ENCODE assay signal across 9 cellular contexts in genomic region chr2:40364143-40364903, GRCh38.
DNase-seq lines count a peak whose midpoint lies in the region; ATAC-seq and TF ChIP-seq lines count a peak whose summit lies in the region.
"Had no signal": no experiment of that assay in that cellular context is flagged by ENCODE, and none has a peak within 500 bp of the region (broad histone marks: within the 10 kb centered on the region; RNA-seq: fewer than 3 reads in every experiment).

No MANE protein-coding gene starts in this region.

- no peaks in the 10 kb centered on the region for H3K9me3 ChIP-seq in WERI-Rb-1 (ENCODE audit: severe bottlenecking)
- no peaks in the 10 kb centered on the region for H3K9me3 ChIP-seq in right atrium auricular region
- H3K9me3 ChIP-seq in stomach = no peaks in the 10 kb centered on the region

- 15 to 40% (median 26%) methylated on average over 3 of the region's 3 CpGs for WGBS in stomach, 5 donors

- ATAC-seq in HG03045 (IDR thresholded peaks at IDR 0.05; ENCODE audit: unreplicated experiment) = no peak

- intact Hi-C loops in stomach (cut with DNase I; ENCODE audit: low total_unique reads) = no loop called here

- H3K27ac ChIP-seq in WERI-Rb-1 = peak overlapping the region; percentile 27; the same call in 1 of the 2 replicates
- H3K27ac ChIP-seq in right atrium auricular region = peak overlapping the region; percentile 9 to 42
- peak overlapping the region in 4 of 5 donors; percentile 4 to 61 (median 24) for H3K27ac ChIP-seq in stomach

- H3K4me3 ChIP-seq in WERI-Rb-1 (ENCODE audit: low read depth, low read length) = no peak overlapping the region
- H3K4me3 ChIP-seq in right atrium auricular region = peak overlapping the region; percentile 0 to 25
- H3K4me3 ChIP-seq in stomach = peak overlapping the region in 3 of 4 donors; percentile 11 to 17 (median 13)

- no peak for TF ChIP-seq CTCF in WERI-Rb-1 (IDR thresholded peaks at IDR 0.05; ENCODE audit: low read depth, low read length)
- TF ChIP-seq CTCF in right atrium auricular region (IDR thresholded peaks at IDR 0.05) = no peak
- TF ChIP-seq CTCF in stomach (IDR thresholded peaks at IDR 0.05) = no peak

- DNase-seq in NCI-H1417 (lab: John Stamatoyannopoulos, UW) = peak in 2 of 3 experiments; percentile 28 to 66
- no peak for DNase-seq in NCI-H1417 treated with DMSO at 0.1 percent for 48 hours (lab: John Stamatoyannopoulos, UW)
- no peak for DNase-seq in WERI-Rb-1
- no peak for DNase-seq in right atrium auricular region (ENCODE audit: low spot score)
- DNase-seq in stomach = no peak
- DNase-seq in SK-N-DZ (ENCODE audit: low spot score) = no peak
- DNase-seq in NCI-H2081 treated with DMSO at 0.1 percent for 48 hours (lab: John Stamatoyannopoulos, UW) = no peak
- DNase-seq: C1 segment of cervical spinal cord had no signal

- TF ChIP-seq EP300 in stomach (IDR thresholded peaks at IDR 0.05) = no peak

- no peak for TF ChIP-seq POLR2A in stomach (IDR thresholded peaks at IDR 0.05)

- H3K4me1 ChIP-seq in right atrium auricular region (peaks cover 0 to 45% of the 10 kb centered on the region in 2 donors), stomach (peaks cover 0 to 18% (median 8%) of the 10 kb centered on the region in 4 donors)

- H3K27me3 ChIP-seq in WERI-Rb-1 (ENCODE audit: insufficient read depth, low read depth, severe bottlenecking) (no peaks in the 10 kb centered on the region), right atrium auricular region (no peaks in the 10 kb centered on the region), stomach (no peaks in the 10 kb centered on the region)

- no peaks in the 10 kb centered on the region for H3K36me3 ChIP-seq in WERI-Rb-1
- H3K36me3 ChIP-seq in right atrium auricular region = no peaks in the 10 kb centered on the region
- no peaks in the 10 kb centered on the region for H3K36me3 ChIP-seq in stomach

Comparison
In these comparisons a context has a peak if more than half of its experiments do, and no peak if none do; other contexts are left out.
1. DNase-seq: peak in NCI-H1417 (2 of 3); none in NCI-H1417 treated with DMSO at 0.1 percent for 48 hours (single experiment), WERI-Rb-1 (single experiment), right atrium auricular region (single experiment), stomach (single experiment), SK-N-DZ (single experiment) and NCI-H2081 treated with DMSO at 0.1 percent for 48 hours (single experiment).
2. Peak in every context shown above with its lines, with median percentiles within 50 percentile points of each other: H3K27ac ChIP-seq.